Comparison of ENCODE assay signal across 21 cellular contexts in genomic region chr9:16203735-16204573, GRCh38.
DNase-seq lines count a peak whose midpoint lies in the region; ATAC-seq, FAIRE-seq and TF ChIP-seq lines count a peak whose summit lies in the region.
"Had no signal": no experiment of that assay in that cellular context is flagged by ENCODE, and none has a peak within 500 bp of the region (broad histone marks: within the 10 kb centered on the region; RNA-seq: fewer than 3 reads in every experiment).

No MANE protein-coding gene starts in this region.

- H3K9me3 ChIP-seq in HCT116 (ENCODE audit: control insufficient read depth in 1 of 2, insufficient read depth in 1 of 2, low read depth in 1 of 2, low read length in 2 of 2) (no peaks in the 10 kb centered on the region), astrocyte (ENCODE audit: insufficient read depth, low read depth, low read length) (no peaks in the 10 kb centered on the region), muscle layer of colon (ENCODE audit: low read length) (no peaks in the 10 kb centered on the region), transverse colon (no peaks in the 10 kb centered on the region), small intestine (ENCODE audit: control insufficient read depth, low read depth) (no peaks in the 10 kb centered on the region)
- H3K9me3 ChIP-seq: lower lobe of right lung, ovary, right lobe of liver had no signal

- no peak overlapping the region for H3K9ac ChIP-seq in HCT116 (ENCODE audit: low read length)
- H3K9ac ChIP-seq in astrocyte (ENCODE audit: low read length): peak overlapping the region; percentile 42
- H3K9ac ChIP-seq in muscle layer of colon (ENCODE audit: low read length): no peak overlapping the region

- TF ChIP-seq EP300 in transverse colon (IDR thresholded peaks at IDR 0.05; ENCODE audit: low read depth): no peak

- H3K27me3 Mint-ChIP-seq in astrocyte (ENCODE audit: low read depth, unreplicated experiment) (no peaks in the 10 kb centered on the region), natural killer cell (ENCODE audit: low read depth in 2 of 2) (peaks cover 12 to 27% of the 10 kb centered on the region in 2 donors)
- no peaks in the 10 kb centered on the region for H3K27me3 Mint-ChIP-seq in activated CD4-positive, alpha-beta T cell treated with anti-CD3 and anti-CD28 coated beads, Interleukin-2, amount 10 ng/mL, durations not matched to agents 24 days and 14 days
- H3K27me3 Mint-ChIP-seq: activated CD4-positive, alpha-beta T cell treated with anti-CD3 and anti-CD28 coated beads, Interleukin-2, amount 10 ng/mL, durations not matched to agents 7 days and 5 days; stimulated activated memory B cell treated with anti-CD40 and anti-IgM and Interleukin-4, amounts not matched to agents 10 μg/mL and 1 μg/mL and 100 μg/mL, for 72 hours had no signal

- POLR2A ChIA-PET in HCT116 (lab: Charles Lee): no interaction called here

- CTCF ChIA-PET in HCT116 (lab: Charles Lee): no interaction called here

- no peak for FAIRE-seq in astrocyte (lab: Jason Lieb, UNC)
- no peak for FAIRE-seq in small intestine (lab: Jason Lieb, UNC)
- FAIRE-seq: GM18507, HepG2, islet of Langerhans had no signal

- DNase-seq in HCT116 (ENCODE audit: low read depth, low spot score): no peak
- DNase-seq in astrocyte (ENCODE audit: low read depth): peak; percentile 42
- DNase-seq in transverse colon: no peak
- DNase-seq in small intestine: no peak
- no peak for DNase-seq in activated CD4-positive, alpha-beta T cell treated with anti-CD3 and anti-CD28 coated beads, Interleukin-2, amount 10 ng/mL, durations not matched to agents 24 days and 14 days
- DNase-seq in natural killer cell: no peak
- DNase-seq: activated CD4-positive, alpha-beta T cell treated with anti-CD3 and anti-CD28 coated beads, Interleukin-2, amount 10 ng/mL, durations not matched to agents 7 days and 5 days; activated CD8-positive, alpha-beta memory T cell treated with anti-CD3 and anti-CD28 coated beads, Interleukin-2, amount 50 U/mL, for 48 hours; activated effector memory CD4-positive, alpha-beta T cell treated with anti-CD3 and anti-CD28 coated beads, Interleukin-2, amount 50 U/mL, for 16 hours; AML-193; caudate nucleus; hippocampal formation; lower lobe of right lung; ovary; right lobe of liver; stimulated activated CD4-positive, alpha-beta T cell treated with anti-CD3 and anti-CD28 coated beads, Interleukin-1b, Interleukin-23, amount 100 ng/mL, for 48 hours had no signal

- H3K79me2 ChIP-seq in HCT116 (ENCODE audit: insufficient read depth, low read length): no peaks in the 10 kb centered on the region
- no peaks in the 10 kb centered on the region for H3K79me2 ChIP-seq in astrocyte (ENCODE audit: insufficient read depth, low read length)

- H3K27me3 ChIP-seq in HCT116 (ENCODE audit: insufficient read depth, low read length) (no peaks in the 10 kb centered on the region), astrocyte (ENCODE audit: insufficient read depth, low read length) (no peaks in the 10 kb centered on the region), muscle layer of colon (ENCODE audit: control insufficient read depth in 1 of 2, insufficient read depth in 2 of 2, low read length in 2 of 2) (no peaks in the 10 kb centered on the region), transverse colon (no peaks in the 10 kb centered on the region), small intestine (ENCODE audit: control insufficient read depth in 2 of 2, insufficient read depth in 2 of 2, low read length in 2 of 2) (no peaks in the 10 kb centered on the region)
- H3K27me3 ChIP-seq: ovary, right lobe of liver had no signal

- H3K36me3 Mint-ChIP-seq in astrocyte (ENCODE audit: low read depth, unreplicated experiment): peaks cover 2% of the 10 kb centered on the region
- no peaks in the 10 kb centered on the region for H3K36me3 Mint-ChIP-seq in activated CD4-positive, alpha-beta T cell treated with anti-CD3 and anti-CD28 coated beads, Interleukin-2, amount 10 ng/mL, durations not matched to agents 24 days and 14 days (ENCODE audit: low read depth)
- H3K36me3 Mint-ChIP-seq in natural killer cell: no peaks in the 10 kb centered on the region
- H3K36me3 Mint-ChIP-seq: stimulated activated memory B cell treated with anti-CD40 and anti-IgM and Interleukin-4, amounts not matched to agents 10 μg/mL and 1 μg/mL and 100 μg/mL, for 72 hours had no signal

- H3K27ac Mint-ChIP-seq in astrocyte (ENCODE audit: unreplicated experiment) (peak overlapping the region; percentile 77), natural killer cell (no peak overlapping the region)
- no peak overlapping the region for H3K27ac Mint-ChIP-seq in activated CD4-positive, alpha-beta T cell treated with anti-CD3 and anti-CD28 coated beads, Interleukin-2, amount 10 ng/mL, durations not matched to agents 24 days and 14 days
- H3K27ac Mint-ChIP-seq: activated CD4-positive, alpha-beta T cell treated with anti-CD3 and anti-CD28 coated beads, Interleukin-2, amount 10 ng/mL, durations not matched to agents 7 days and 5 days; stimulated activated memory B cell treated with anti-CD40 and anti-IgM and Interleukin-4, amounts not matched to agents 10 μg/mL and 1 μg/mL and 100 μg/mL, for 72 hours had no signal

- H3K4me1 Mint-ChIP-seq in astrocyte (ENCODE audit: low read depth, unreplicated experiment): peaks cover 29% of the 10 kb centered on the region
- H3K4me1 Mint-ChIP-seq in activated CD4-positive, alpha-beta T cell treated with anti-CD3 and anti-CD28 coated beads, Interleukin-2, amount 10 ng/mL, durations not matched to agents 24 days and 14 days: peaks cover 4% of the 10 kb centered on the region
- peaks cover 5 to 9% of the 10 kb centered on the region in 2 donors for H3K4me1 Mint-ChIP-seq in natural killer cell
- H3K4me1 Mint-ChIP-seq: stimulated activated memory B cell treated with anti-CD40 and anti-IgM and Interleukin-4, amounts not matched to agents 10 μg/mL and 1 μg/mL and 100 μg/mL, for 72 hours had no signal

- H3K4me2 ChIP-seq in HCT116 (ENCODE audit: low read length) (peak overlapping the region; percentile 56), astrocyte (ENCODE audit: low read length) (peak overlapping the region; percentile 82)

- no peak for TF ChIP-seq RAD21 in HCT116 (IDR thresholded peaks at IDR 0.05; ENCODE audit: low read depth)

- H2AFZ ChIP-seq in HCT116 (ENCODE audit: low read depth, low read length, poor library complexity, severe bottlenecking) (no peak overlapping the region), astrocyte (ENCODE audit: low read depth, low read length) (peak overlapping the region; percentile 52)

- intact Hi-C loops in HCT116 (cut with micrococcal nuclease) (no loop called here), transverse colon (cut with DNase I; ENCODE audit: low total_unique reads) (loop anchor here (10.0 kb wide), 1 partner anchor 521 kb away; no protein-coding TSS in a partner anchor), natural killer cell (cut with micrococcal nuclease) (no loop called here)
- intact Hi-C loops in activated CD4-positive, alpha-beta T cell treated with anti-CD3 and anti-CD28 coated beads, Interleukin-2, amount 10 ng/mL, durations not matched to agents 24 days and 14 days (cut with micrococcal nuclease): no loop called here

- no TSS peak for BruUV-seq in HCT116 (replicated peaks; lab: Mats Ljungman, UMichigan)

- no peaks in the 10 kb centered on the region for H4K20me1 ChIP-seq in HCT116 (ENCODE audit: insufficient read depth)
- no peaks in the 10 kb centered on the region for H4K20me1 ChIP-seq in astrocyte (ENCODE audit: insufficient read depth, low read length)

- H3K9me3 Mint-ChIP-seq in astrocyte (ENCODE audit: unreplicated experiment) (peaks cover 5% of the 10 kb centered on the region), natural killer cell (no peaks in the 10 kb centered on the region)
- H3K9me3 Mint-ChIP-seq in activated CD4-positive, alpha-beta T cell treated with anti-CD3 and anti-CD28 coated beads, Interleukin-2, amount 10 ng/mL, durations not matched to agents 24 days and 14 days: peaks cover 4% of the 10 kb centered on the region
- H3K9me3 Mint-ChIP-seq: activated CD4-positive, alpha-beta T cell treated with anti-CD3 and anti-CD28 coated beads, Interleukin-2, amount 10 ng/mL, durations not matched to agents 7 days and 5 days had no signal

- TF ChIP-seq POLR2A in HCT116 (IDR thresholded peaks at IDR 0.05; ENCODE audit: borderline replicate concordance, extremely low read depth, insufficient read depth, insufficient read length): no peak
- no peak for TF ChIP-seq POLR2A in transverse colon (IDR thresholded peaks at IDR 0.05)

- H3K4me1 ChIP-seq in HCT116 (ENCODE audit: control insufficient read depth in 1 of 2, insufficient read depth in 2 of 2, low read length in 2 of 2) (peaks cover 0 to 14% of the 10 kb centered on the region in 2 experiments; a peak in 2 of 4 replicates), astrocyte (ENCODE audit: insufficient read depth, low read length) (peaks cover 25% of the 10 kb centered on the region), muscle layer of colon (ENCODE audit: insufficient read depth, low read length) (peaks cover 14% of the 10 kb centered on the region), transverse colon (peaks cover 0 to 4% (median 2%) of the 10 kb centered on the region in 4 donors), small intestine (ENCODE audit: control insufficient read depth in 2 of 2, insufficient read depth in 1 of 2, low read depth in 1 of 2, low read length in 1 of 2) (no peaks in the 10 kb centered on the region)
- H3K4me1 ChIP-seq: lower lobe of right lung, right lobe of liver had no signal

- no peaks in the 10 kb centered on the region for H3K9me2 ChIP-seq in HCT116 (ENCODE audit: insufficient read depth)

- H3K36me3 ChIP-seq in HCT116 (ENCODE audit: control insufficient read depth in 1 of 2, insufficient read depth in 2 of 2, low read length in 2 of 2) (no peaks in the 10 kb centered on the region), astrocyte (ENCODE audit: insufficient read depth, low read length) (no peaks in the 10 kb centered on the region), muscle layer of colon (ENCODE audit: insufficient read depth, low read length) (no peaks in the 10 kb centered on the region), transverse colon (no peaks in the 10 kb centered on the region), small intestine (ENCODE audit: control insufficient read depth in 2 of 2, insufficient read depth in 2 of 2, low read length in 2 of 2) (no peaks in the 10 kb centered on the region)
- H3K36me3 ChIP-seq: lower lobe of right lung, ovary, right lobe of liver had no signal

- RAD21 ChIA-PET in HCT116 (lab: Charles Lee; ENCODE audit: low non-redundant PET in 1 of 2, low total read pairs in 2 of 2, uncharacterized antibody in 2 of 2, unreplicated experiment in 2 of 2): no interaction called here

- TF ChIP-seq CTCF in HCT116 (IDR thresholded peaks at IDR 0.05 in 2 of 3, conservative IDR thresholded peaks at IDR 0.05 in 1 of 3; ENCODE audit: borderline replicate concordance in 1 of 3, insufficient read depth in 1 of 3, low read depth in 2 of 3, low read length in 2 of 3): no peak
- no peak for TF ChIP-seq CTCF in astrocyte (IDR thresholded peaks at IDR 0.05; ENCODE audit: insufficient read depth, low read depth, low read length)
- TF ChIP-seq CTCF in transverse colon (IDR thresholded peaks at IDR 0.05): no peak
- TF ChIP-seq CTCF in natural killer cell (IDR thresholded peaks at IDR 0.05): no peak

- WGBS in transverse colon (ENCODE audit: low coverage in 1 of 2), 2 donors: 81 to 85% methylated on average over 14 of the region's 14 CpGs
- WGBS in small intestine, 3 donors: 78 to 83% (median 78%) methylated on average over 14 of the region's 14 CpGs

- in situ Hi-C loops in transverse colon (cut with MboI; ENCODE audit: low pct_ligation_motif_present in 1 of 4, low pct_unique_long_range_greater_than_20kb in 1 of 4, low sequenced_read_pairs in 3 of 4): no loop called here

- H3K4me3 ChIP-seq in HCT116 (replicated peaks in 1 of 2; ENCODE audit: low read depth in 1 of 2, low read length in 2 of 2) (no peak overlapping the region), astrocyte (ENCODE audit: insufficient read depth, low read depth, low read length) (no peak overlapping the region), muscle layer of colon (ENCODE audit: low read depth in 1 of 2, low read length in 2 of 2) (no peak overlapping the region), transverse colon (no peak overlapping the region), small intestine (ENCODE audit: low read depth in 1 of 2, low read length in 2 of 2) (no peak overlapping the region)
- H3K4me3 ChIP-seq: lower lobe of right lung, ovary, right lobe of liver had no signal

- H3K27ac ChIP-seq in HCT116 (ENCODE audit: low read depth, low read length) (no peak overlapping the region), astrocyte (ENCODE audit: low read depth, low read length) (peak overlapping the region; percentile 81), muscle layer of colon (ENCODE audit: low read depth, low read length) (peak overlapping the region; percentile 60), transverse colon (peak overlapping the region; percentile 7 to 54 (median 47)), small intestine (ENCODE audit: low read depth in 1 of 2, low read length in 1 of 2) (no peak overlapping the region)
- H3K27ac ChIP-seq: lower lobe of right lung, ovary, right lobe of liver had no signal

- H3K4me3 Mint-ChIP-seq in astrocyte (ENCODE audit: unreplicated experiment) (no peak overlapping the region), natural killer cell (no peak overlapping the region)
- no peak overlapping the region for H3K4me3 Mint-ChIP-seq in activated CD4-positive, alpha-beta T cell treated with anti-CD3 and anti-CD28 coated beads, Interleukin-2, amount 10 ng/mL, durations not matched to agents 24 days and 14 days
- H3K4me3 Mint-ChIP-seq: activated CD4-positive, alpha-beta T cell treated with anti-CD3 and anti-CD28 coated beads, Interleukin-2, amount 10 ng/mL, durations not matched to agents 7 days and 5 days; stimulated activated memory B cell treated with anti-CD40 and anti-IgM and Interleukin-4, amounts not matched to agents 10 μg/mL and 1 μg/mL and 100 μg/mL, for 72 hours had no signal

- ATAC-seq in HCT116: no peak
- no peak for ATAC-seq in natural killer cell
- ATAC-seq: HepG2; lower lobe of right lung; right lobe of liver; stimulated activated memory B cell treated with anti-CD40 and anti-IgM and Interleukin-4, amounts not matched to agents 10 μg/mL and 1 μg/mL and 100 μg/mL, for 72 hours had no signal

Comparison
In these comparisons a context has a peak if more than half of its experiments do, and no peak if none do; other contexts are left out.
1. H3K27ac ChIP-seq: peak in astrocyte (single experiment), muscle layer of colon (single experiment) and transverse colon (4 of 4); none in HCT116 (single experiment) and small intestine (0 of 2).